1 cellular context compared by ENCODE assay signal in the genomic region with DNA sequence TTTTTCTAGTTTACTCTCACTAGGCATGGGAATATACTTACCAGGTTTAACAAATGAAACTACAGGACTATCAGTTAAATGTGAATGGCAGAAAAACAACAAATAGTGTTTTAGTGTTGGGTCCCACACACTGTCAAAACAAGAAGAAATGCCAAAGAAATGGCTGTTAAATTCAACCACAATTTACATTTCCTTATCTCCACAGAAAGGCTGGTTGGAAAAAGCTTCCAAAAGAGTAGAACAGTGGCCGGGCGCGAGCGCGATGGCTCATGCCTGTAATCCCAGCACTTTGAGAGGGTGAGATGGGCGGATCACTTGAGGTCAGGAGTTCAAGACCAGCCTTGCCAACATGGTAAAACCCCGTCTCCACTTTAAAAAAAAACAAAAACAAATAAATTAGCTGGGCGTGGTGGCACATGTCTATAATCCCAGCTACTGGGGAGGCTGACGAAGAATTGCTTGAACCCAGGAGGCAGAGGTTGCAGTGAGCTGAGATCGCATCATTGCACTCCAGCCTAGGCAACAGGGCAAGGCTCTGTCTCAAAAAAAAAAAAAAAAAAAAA.
TF ChIP-seq lines count a peak whose summit lies in the region.

No MANE protein-coding gene starts in this region.

TF ChIP-seq in HEK293, 187 proteins besides CTCF, POLR2A, EP300 and RAD21 (continued from another document and continues in another):
- TF ChIP-seq, protein P1, sequence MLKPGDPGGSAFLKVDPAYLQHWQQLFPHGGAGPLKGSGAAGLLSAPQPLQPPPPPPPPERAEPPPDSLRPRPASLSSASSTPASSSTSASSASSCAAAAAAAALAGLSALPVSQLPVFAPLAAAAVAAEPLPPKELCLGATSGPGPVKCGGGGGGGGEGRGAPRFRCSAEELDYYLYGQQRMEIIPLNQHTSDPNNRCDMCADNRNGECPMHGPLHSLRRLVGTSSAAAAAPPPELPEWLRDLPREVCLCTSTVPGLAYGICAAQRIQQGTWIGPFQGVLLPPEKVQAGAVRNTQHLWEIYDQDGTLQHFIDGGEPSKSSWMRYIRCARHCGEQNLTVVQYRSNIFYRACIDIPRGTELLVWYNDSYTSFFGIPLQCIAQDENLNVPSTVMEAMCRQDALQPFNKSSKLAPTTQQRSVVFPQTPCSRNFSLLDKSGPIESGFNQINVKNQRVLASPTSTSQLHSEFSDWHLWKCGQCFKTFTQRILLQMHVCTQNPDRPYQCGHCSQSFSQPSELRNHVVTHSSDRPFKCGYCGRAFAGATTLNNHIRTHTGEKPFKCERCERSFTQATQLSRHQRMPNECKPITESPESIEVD (tag by site-specific recombination; IDR thresholded peaks at IDR 0.05) = peak; percentile 56; the same call in 1 of the 2 replicates
- TF ChIP-seq, protein P2, sequence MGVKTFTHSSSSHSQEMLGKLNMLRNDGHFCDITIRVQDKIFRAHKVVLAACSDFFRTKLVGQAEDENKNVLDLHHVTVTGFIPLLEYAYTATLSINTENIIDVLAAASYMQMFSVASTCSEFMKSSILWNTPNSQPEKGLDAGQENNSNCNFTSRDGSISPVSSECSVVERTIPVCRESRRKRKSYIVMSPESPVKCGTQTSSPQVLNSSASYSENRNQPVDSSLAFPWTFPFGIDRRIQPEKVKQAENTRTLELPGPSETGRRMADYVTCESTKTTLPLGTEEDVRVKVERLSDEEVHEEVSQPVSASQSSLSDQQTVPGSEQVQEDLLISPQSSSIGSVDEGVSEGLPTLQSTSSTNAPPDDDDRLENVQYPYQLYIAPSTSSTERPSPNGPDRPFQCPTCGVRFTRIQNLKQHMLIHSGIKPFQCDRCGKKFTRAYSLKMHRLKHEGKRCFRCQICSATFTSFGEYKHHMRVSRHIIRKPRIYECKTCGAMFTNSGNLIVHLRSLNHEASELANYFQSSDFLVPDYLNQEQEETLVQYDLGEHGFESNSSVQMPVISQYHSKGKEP (tag by site-specific recombination; IDR thresholded peaks at IDR 0.05) = no peak
- TF ChIP-seq ZNF529 (tag by site-specific recombination; IDR thresholded peaks at IDR 0.05; ENCODE audit: insufficient replicate concordance) = no peak
- TF ChIP-seq ZNF792 (tag by site-specific recombination; IDR thresholded peaks at IDR 0.05) = no peak
- no peak for TF ChIP-seq ZBTB21 (tag by site-specific recombination; IDR thresholded peaks at IDR 0.05)
- TF ChIP-seq GLIS2 (tag by site-specific recombination; IDR thresholded peaks at IDR 0.05) = no peak
- TF ChIP-seq ZNF132 (tag by site-specific recombination; IDR thresholded peaks at IDR 0.05; ENCODE audit: borderline replicate concordance) = no peak
- no peak for TF ChIP-seq ZNF19 (tag by site-specific recombination; IDR thresholded peaks at IDR 0.05; ENCODE audit: low read depth)
- TF ChIP-seq YY1 (tag by site-specific recombination; IDR thresholded peaks at IDR 0.05) = no peak
- no peak for TF ChIP-seq ZNF473 (tag by site-specific recombination; IDR thresholded peaks at IDR 0.05)
- no peak for TF ChIP-seq ZNF658 (tag by site-specific recombination; IDR thresholded peaks at IDR 0.05)
- TF ChIP-seq ZNF155 (tag by site-specific recombination; IDR thresholded peaks at IDR 0.05) = no peak
- TF ChIP-seq, protein P3, sequence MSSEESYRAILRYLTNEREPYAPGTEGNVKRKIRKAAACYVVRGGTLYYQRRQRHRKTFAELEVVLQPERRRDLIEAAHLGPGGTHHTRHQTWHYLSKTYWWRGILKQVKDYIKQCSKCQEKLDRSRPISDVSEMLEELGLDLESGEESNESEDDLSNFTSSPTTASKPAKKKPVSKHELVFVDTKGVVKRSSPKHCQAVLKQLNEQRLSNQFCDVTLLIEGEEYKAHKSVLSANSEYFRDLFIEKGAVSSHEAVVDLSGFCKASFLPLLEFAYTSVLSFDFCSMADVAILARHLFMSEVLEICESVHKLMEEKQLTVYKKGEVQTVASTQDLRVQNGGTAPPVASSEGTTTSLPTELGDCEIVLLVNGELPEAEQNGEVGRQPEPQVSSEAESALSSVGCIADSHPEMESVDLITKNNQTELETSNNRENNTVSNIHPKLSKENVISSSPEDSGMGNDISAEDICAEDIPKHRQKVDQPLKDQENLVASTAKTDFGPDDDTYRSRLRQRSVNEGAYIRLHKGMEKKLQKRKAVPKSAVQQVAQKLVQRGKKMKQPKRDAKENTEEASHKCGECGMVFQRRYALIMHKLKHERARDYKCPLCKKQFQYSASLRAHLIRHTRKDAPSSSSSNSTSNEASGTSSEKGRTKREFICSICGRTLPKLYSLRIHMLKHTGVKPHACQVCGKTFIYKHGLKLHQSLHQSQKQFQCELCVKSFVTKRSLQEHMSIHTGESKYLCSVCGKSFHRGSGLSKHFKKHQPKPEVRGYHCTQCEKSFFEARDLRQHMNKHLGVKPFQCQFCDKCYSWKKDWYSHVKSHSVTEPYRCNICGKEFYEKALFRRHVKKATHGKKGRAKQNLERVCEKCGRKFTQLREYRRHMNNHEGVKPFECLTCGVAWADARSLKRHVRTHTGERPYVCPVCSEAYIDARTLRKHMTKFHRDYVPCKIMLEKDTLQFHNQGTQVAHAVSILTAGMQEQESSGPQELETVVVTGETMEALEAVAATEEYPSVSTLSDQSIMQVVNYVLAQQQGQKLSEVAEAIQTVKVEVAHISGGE (tag by site-specific recombination; conservative IDR thresholded peaks at IDR 0.05; ENCODE audit: low read depth) = no peak
- no peak for TF ChIP-seq ZNF2 (tag by site-specific recombination; IDR thresholded peaks at IDR 0.05)
- TF ChIP-seq, protein P4, sequence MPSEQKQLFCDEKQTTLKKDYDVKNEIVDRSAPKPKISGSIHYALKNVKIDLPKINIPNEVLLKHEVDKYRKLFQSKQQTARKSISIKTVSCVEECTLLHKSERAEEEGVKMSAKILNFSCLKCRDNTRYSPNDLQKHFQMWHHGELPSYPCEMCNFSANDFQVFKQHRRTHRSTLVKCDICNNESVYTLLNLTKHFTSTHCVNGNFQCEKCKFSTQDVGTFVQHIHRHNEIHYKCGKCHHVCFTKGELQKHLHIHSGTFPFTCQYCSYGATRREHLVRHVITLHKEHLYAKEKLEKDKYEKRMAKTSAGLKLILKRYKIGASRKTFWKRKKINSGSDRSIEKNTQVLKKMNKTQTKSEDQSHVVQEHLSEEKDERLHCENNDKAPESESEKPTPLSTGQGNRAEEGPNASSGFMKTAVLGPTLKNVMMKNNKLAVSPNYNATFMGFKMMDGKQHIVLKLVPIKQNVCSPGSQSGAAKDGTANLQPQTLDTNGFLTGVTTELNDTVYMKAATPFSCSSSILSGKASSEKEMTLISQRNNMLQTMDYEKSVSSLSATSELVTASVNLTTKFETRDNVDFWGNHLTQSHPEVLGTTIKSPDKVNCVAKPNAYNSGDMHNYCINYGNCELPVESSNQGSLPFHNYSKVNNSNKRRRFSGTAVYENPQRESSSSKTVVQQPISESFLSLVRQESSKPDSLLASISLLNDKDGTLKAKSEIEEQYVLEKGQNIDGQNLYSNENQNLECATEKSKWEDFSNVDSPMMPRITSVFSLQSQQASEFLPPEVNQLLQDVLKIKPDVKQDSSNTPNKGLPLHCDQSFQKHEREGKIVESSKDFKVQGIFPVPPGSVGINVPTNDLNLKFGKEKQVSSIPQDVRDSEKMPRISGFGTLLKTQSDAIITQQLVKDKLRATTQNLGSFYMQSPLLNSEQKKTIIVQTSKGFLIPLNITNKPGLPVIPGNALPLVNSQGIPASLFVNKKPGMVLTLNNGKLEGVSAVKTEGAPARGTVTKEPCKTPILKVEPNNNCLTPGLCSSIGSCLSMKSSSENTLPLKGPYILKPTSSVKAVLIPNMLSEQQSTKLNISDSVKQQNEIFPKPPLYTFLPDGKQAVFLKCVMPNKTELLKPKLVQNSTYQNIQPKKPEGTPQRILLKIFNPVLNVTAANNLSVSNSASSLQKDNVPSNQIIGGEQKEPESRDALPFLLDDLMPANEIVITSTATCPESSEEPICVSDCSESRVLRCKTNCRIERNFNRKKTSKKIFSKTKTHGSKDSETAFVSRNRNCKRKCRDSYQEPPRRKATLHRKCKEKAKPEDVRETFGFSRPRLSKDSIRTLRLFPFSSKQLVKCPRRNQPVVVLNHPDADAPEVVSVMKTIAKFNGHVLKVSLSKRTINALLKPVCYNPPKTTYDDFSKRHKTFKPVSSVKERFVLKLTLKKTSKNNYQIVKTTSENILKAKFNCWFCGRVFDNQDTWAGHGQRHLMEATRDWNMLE (tag by site-specific recombination; conservative IDR thresholded peaks at IDR 0.05; ENCODE audit: low read depth) = no peak
- TF ChIP-seq, protein P5, sequence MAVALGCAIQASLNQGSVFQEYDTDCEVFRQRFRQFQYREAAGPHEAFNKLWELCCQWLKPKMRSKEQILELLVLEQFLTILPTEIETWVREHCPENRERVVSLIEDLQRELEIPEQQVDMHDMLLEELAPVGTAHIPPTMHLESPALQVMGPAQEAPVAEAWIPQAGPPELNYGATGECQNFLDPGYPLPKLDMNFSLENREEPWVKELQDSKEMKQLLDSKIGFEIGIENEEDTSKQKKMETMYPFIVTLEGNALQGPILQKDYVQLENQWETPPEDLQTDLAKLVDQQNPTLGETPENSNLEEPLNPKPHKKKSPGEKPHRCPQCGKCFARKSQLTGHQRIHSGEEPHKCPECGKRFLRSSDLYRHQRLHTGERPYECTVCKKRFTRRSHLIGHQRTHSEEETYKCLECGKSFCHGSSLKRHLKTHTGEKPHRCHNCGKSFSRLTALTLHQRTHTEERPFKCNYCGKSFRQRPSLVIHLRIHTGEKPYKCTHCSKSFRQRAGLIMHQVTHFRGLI (tag by site-specific recombination; IDR thresholded peaks at IDR 0.05) = no peak
- TF ChIP-seq SALL2 (tag by site-specific recombination; IDR thresholded peaks at IDR 0.05; ENCODE audit: borderline replicate concordance) = no peak
- TF ChIP-seq OSR2 (tag by site-specific recombination; IDR thresholded peaks at IDR 0.05) = peak; percentile 71
- no peak for TF ChIP-seq ZNF555 (tag by site-specific recombination; conservative IDR thresholded peaks at IDR 0.05)
- no peak for TF ChIP-seq KLF9 (tag by site-specific recombination; IDR thresholded peaks at IDR 0.05; ENCODE audit: low read depth)
- TF ChIP-seq MYNN (tag by site-specific recombination; IDR thresholded peaks at IDR 0.05; ENCODE audit: borderline replicate concordance) = no peak
- TF ChIP-seq KLF1 (tag by site-specific recombination; IDR thresholded peaks at IDR 0.05) = peak; percentile 87
- TF ChIP-seq ZNF623 (tag by site-specific recombination; IDR thresholded peaks at IDR 0.05) = no peak
- TF ChIP-seq SCRT2 (tag by site-specific recombination; IDR thresholded peaks at IDR 0.05) = no peak
- TF ChIP-seq ZNF223 (tag by site-specific recombination; IDR thresholded peaks at IDR 0.05) = no peak
- TF ChIP-seq, protein P6, sequence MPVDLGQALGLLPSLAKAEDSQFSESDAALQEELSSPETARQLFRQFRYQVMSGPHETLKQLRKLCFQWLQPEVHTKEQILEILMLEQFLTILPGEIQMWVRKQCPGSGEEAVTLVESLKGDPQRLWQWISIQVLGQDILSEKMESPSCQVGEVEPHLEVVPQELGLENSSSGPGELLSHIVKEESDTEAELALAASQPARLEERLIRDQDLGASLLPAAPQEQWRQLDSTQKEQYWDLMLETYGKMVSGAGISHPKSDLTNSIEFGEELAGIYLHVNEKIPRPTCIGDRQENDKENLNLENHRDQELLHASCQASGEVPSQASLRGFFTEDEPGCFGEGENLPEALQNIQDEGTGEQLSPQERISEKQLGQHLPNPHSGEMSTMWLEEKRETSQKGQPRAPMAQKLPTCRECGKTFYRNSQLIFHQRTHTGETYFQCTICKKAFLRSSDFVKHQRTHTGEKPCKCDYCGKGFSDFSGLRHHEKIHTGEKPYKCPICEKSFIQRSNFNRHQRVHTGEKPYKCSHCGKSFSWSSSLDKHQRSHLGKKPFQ (tag by site-specific recombination; IDR thresholded peaks at IDR 0.05) = no peak
- peak; percentile 48; the same call in 1 of the 2 replicates for TF ChIP-seq KLF7 (tag by site-specific recombination; IDR thresholded peaks at IDR 0.05; ENCODE audit: borderline replicate concordance)
- no peak for TF ChIP-seq ZNF521 (tag by site-specific recombination; IDR thresholded peaks at IDR 0.05)
- TF ChIP-seq, protein P7, sequence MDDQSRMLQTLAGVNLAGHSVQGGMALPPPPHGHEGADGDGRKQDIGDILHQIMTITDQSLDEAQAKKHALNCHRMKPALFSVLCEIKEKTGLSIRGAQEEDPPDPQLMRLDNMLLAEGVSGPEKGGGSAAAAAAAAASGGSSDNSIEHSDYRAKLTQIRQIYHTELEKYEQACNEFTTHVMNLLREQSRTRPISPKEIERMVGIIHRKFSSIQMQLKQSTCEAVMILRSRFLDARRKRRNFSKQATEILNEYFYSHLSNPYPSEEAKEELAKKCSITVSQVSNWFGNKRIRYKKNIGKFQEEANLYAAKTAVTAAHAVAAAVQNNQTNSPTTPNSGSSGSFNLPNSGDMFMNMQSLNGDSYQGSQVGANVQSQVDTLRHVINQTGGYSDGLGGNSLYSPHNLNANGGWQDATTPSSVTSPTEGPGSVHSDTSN (CRISPR knock-in tag; IDR thresholded peaks at IDR 0.05) = no peak
- no peak for TF ChIP-seq ZNF10 (tag by site-specific recombination; IDR thresholded peaks at IDR 0.05)
- TF ChIP-seq REPIN1 (tag by site-specific recombination; IDR thresholded peaks at IDR 0.05; ENCODE audit: low read depth) = no peak
- TF ChIP-seq HOXA7 (CRISPR knock-in tag; IDR thresholded peaks at IDR 0.05; ENCODE audit: borderline replicate concordance) = no peak
- TF ChIP-seq, protein P8, sequence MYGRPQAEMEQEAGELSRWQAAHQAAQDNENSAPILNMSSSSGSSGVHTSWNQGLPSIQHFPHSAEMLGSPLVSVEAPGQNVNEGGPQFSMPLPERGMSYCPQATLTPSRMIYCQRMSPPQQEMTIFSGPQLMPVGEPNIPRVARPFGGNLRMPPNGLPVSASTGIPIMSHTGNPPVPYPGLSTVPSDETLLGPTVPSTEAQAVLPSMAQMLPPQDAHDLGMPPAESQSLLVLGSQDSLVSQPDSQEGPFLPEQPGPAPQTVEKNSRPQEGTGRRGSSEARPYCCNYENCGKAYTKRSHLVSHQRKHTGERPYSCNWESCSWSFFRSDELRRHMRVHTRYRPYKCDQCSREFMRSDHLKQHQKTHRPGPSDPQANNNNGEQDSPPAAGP (tag by site-specific recombination; IDR thresholded peaks at IDR 0.05) = 0 out of 2 replicates have a peak, but pooled peaks have one; percentile 24
